In the genomic region with DNA sequence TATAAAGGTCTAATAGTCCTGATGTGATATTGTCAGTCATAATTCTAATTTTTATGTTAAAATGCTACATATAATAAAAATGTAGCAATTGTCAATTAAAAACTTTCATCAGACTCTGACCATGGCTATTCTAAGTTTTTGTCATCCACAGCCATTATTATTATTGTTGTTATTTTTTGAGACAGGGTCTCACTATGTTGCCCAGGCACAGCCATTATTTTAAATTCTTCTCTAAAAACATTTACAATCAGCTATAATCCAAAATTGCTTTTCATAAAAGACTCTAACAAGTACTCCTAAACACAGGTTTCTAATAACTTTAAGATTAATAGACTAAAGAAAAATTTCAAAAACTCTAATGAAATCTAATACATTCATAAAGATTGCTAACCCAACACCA, we compare ENCODE assay signal across 35 cellular contexts.
"Had no signal": no experiment of that assay in that cellular context is flagged by ENCODE, and none has a peak within 500 bp of the region (broad histone marks: within the 10 kb centered on the region; RNA-seq: fewer than 3 reads in every experiment).

No MANE protein-coding gene starts in this region.

- H3K36me3 ChIP-seq: MG63 had no signal

- H3K4me3 ChIP-seq: MG63 had no signal

- H3K9me3 ChIP-seq: MG63 had no signal

- H3K27me3 ChIP-seq: MG63 had no signal

- DNase-seq: Kasumi-1, MG63, MM.1S, MV-4-11, NCI-H1048, NCI-H1092, NCI-H1092 treated with DMSO at 0.1 percent for 48 hours, NCI-H1105, NCI-H1105 treated with DMSO at 0.1 percent for 48 hours, NCI-H1417, NCI-H1417 treated with DMSO at 0.1 percent for 48 hours, NCI-H1436, NCI-H1436 treated with DMSO at 0.1 percent for 48 hours, NCI-H146, NCI-H1694, NCI-H1694 treated with DMSO at 0.1 percent for 48 hours, NCI-H187, NCI-H187 treated with DMSO at 0.1 percent for 48 hours, NCI-H1930, NCI-H2029, NCI-H2029 treated with DMSO at 0.1 percent for 48 hours, NCI-H2081, NCI-H2081 treated with DMSO at 0.1 percent for 48 hours, NCI-H2107, NCI-H2171, NCI-H2171 treated with DMSO at 0.1 percent for 48 hours, NCI-H2227 treated with DMSO at 0.1 percent for 48 hours, NCI-H226, NCI-H345, NCI-H446, NCI-H446 treated with DMSO at 0.1 percent for 48 hours, NCI-H510A, NCI-H510A treated with DMSO at 0.1 percent for 48 hours, NCI-H524, NCI-H524 treated with DMSO at 0.1 percent for 48 hours had no signal
